6 cellular contexts compared by ENCODE assay signal in the genomic region with DNA sequence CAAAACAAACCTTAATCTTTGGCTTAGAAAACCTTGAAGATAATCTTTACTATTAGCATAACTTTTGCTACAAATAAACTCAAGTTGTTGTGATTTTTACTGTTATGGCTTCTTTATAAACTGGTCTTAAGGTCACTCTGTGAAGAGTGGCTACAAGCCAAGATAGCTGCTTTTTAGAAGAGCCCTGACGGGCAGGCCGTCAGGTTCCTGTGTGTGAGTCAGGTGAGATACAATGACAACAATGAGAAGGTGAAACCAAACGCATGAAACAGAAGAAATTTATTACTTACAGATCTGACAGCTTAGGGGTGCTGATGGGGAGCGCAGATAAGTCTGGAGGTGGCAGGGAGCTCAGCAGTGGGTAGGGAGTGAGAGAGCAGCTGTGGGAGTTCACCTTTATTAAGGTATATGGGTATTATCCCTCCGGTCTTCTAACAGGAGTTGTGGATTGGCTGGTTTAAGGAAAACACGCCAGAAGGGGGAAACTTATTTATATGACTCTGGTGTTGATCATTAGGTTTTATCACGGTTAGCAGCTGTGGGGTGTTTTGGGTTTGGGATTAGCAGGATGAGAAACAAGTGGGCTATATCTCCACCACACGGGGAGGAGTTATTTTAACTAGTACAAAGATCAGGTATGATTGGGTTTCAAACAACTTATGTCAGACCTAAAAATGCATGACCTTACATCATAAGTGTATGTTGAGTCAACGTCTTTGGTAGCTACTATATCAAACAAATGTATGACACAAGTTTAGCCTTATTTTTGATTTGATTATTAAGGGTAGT. TPM values are rescaled to one million over a fixed set of nuclear protein-coding genes. Genes with fewer than 3 reads are reported as not detected.
"Had no signal": no experiment of that assay in that cellular context is flagged by ENCODE, and none has a peak within 500 bp of the region (broad histone marks: within the 10 kb centered on the region; RNA-seq: fewer than 3 reads in every experiment).

No MANE protein-coding gene starts in this region.

RNA-seq across cellular contexts. Expression of a gene that starts 49.0 kb away (rescaled TPM):
- total RNA-seq: HT-29; IMR-90; LHCN-M2; Right ventricle myocardium superior; SJSA1; T-helper 1 cell treated with Interleukin-12 subunit alpha and Interleukin-12 subunit beta and Interleukin-4 antibody, amounts not matched to agents 30 ng/mL and 1 ng/mL, for 36 hours had no signal
- polyA plus RNA-seq: IMR-90 had no signal
